ENCODE assay signal across 8 cellular contexts in the genomic region with DNA sequence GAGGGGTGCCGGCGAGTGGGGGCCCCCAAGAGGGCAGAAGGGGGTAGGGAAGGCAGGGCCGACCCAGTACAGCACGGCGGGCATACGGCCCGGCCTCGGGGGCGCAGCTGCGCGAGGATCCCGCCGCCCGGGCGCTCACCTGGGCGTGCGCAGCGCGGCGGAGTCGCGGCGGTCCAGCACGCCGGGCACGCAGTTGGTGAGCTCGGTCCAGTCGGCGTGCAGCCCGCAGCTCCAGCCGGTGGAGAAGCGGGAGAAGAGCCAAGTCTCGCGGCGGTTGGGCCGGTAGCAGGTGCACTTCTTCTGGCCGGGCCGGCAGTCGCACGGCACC. TPM values are rescaled to one million over a fixed set of nuclear protein-coding genes. Genes with fewer than 3 reads are reported as not detected.
DNase-seq lines count a peak whose midpoint lies in the region; ATAC-seq, FAIRE-seq and TF ChIP-seq lines count a peak whose summit lies in the region.
"Not testable (repeated sequence)": the region's sequence is repeated elsewhere in the genome, so short reads cannot be mapped to it uniquely, and the experiment has no call there.

No MANE protein-coding gene starts in this region.

- peaks cover 13% of the 10 kb centered on the region for H3K36me3 Mint-ChIP-seq in activated CD4-positive, alpha-beta T cell treated with anti-CD3 and anti-CD28 coated beads for 36 hours (ENCODE audit: low read depth)

- peaks cover 41% of the 10 kb centered on the region for H3K4me1 Mint-ChIP-seq in activated CD4-positive, alpha-beta T cell treated with anti-CD3 and anti-CD28 coated beads for 36 hours

- not testable (repeated sequence) for H3K4me1 ChIP-seq in BE2C
- H3K4me1 ChIP-seq in HUES64 (ENCODE audit: insufficient read depth, low read length) = peaks cover 32% of the 10 kb centered on the region
- peaks cover 14 to 64% (median 45%) of the 10 kb centered on the region in 9 donors for H3K4me1 ChIP-seq in heart right ventricle
- H3K4me1 ChIP-seq in mucosa of stomach (ENCODE audit: control insufficient read depth, insufficient read depth, low read length) = peaks cover 19% of the 10 kb centered on the region
- peaks cover 28% of the 10 kb centered on the region for H3K4me1 ChIP-seq in smooth muscle cell (ENCODE audit: low read depth)

- CTCF ChIA-PET in activated CD4-positive, alpha-beta T cell treated with anti-CD3 and anti-CD28 coated beads for 36 hours (lab: Charles Lee) = not testable (repeated sequence)

- not testable (repeated sequence) for TF ChIP-seq CTCF in BE2C (IDR thresholded peaks at IDR 0.05; ENCODE audit: low read depth, low read length); bronchial epithelial cell (IDR thresholded peaks at IDR 0.05; ENCODE audit: insufficient read depth, low read length, severe bottlenecking); heart right ventricle (IDR thresholded peaks at IDR 0.05); smooth muscle cell (IDR thresholded peaks at IDR 0.05; ENCODE audit: borderline replicate concordance, insufficient read depth, poor library complexity, severe bottlenecking)

- H3K79me2 ChIP-seq in smooth muscle cell (ENCODE audit: low read depth) = peaks cover 33% of the 10 kb centered on the region

- not testable (repeated sequence) for H3F3A ChIP-seq in smooth muscle cell (ENCODE audit: low read depth)

- H3K36me3 ChIP-seq in BE2C; bronchial epithelial cell (ENCODE audit: control insufficient read depth, insufficient read depth, low read length); heart right ventricle; mucosa of stomach (ENCODE audit: control insufficient read depth, insufficient read depth, low read length); smooth muscle cell (ENCODE audit: low read depth): not testable (repeated sequence)
- H3K36me3 ChIP-seq in HUES64 (ENCODE audit: insufficient read depth, low read length) = peaks cover 14% of the 10 kb centered on the region

- FAIRE-seq in bronchial epithelial cell (lab: Jason Lieb, UNC) = not testable (repeated sequence)

- peaks cover 50% of the 10 kb centered on the region for H4K20me1 ChIP-seq in smooth muscle cell (ENCODE audit: low read depth)

- H3K9me3 Mint-ChIP-seq in activated CD4-positive, alpha-beta T cell treated with anti-CD3 and anti-CD28 coated beads for 36 hours (ENCODE audit: low read depth) = not testable (repeated sequence)

- ATAC-seq in GM21528 (IDR thresholded peaks at IDR 0.05; ENCODE audit: low FRiP score, unreplicated experiment) = peak; percentile 10
- not testable (repeated sequence) for ATAC-seq in activated CD4-positive, alpha-beta T cell treated with anti-CD3 and anti-CD28 coated beads for 36 hours
- peak in 1 of 8 donors; percentile 7 for ATAC-seq in heart right ventricle

- H2AFZ ChIP-seq in smooth muscle cell (ENCODE audit: low read depth) = not testable (repeated sequence)

- intact Hi-C loops in activated CD4-positive, alpha-beta T cell treated with anti-CD3 and anti-CD28 coated beads for 36 hours (cut with DNase I, micrococcal nuclease) = loop anchor here (1.0 to 10.0 kb wide), 5 partner anchors 139 to 290 kb away; partner anchors contain the start of genes SAP130 (in 1 of the 2) and UGGT1 (in 1 of the 2)
- intact Hi-C loops in heart right ventricle (cut with DNase I) = loop anchor here in 3 of 10 donors (10.0 kb wide), 2 partner anchors 133 to 143 kb away; no protein-coding TSS in a partner anchor

- not testable (repeated sequence) for H3K27me3 Mint-ChIP-seq in activated CD4-positive, alpha-beta T cell treated with anti-CD3 and anti-CD28 coated beads for 36 hours

- DNase-seq in BE2C; activated CD4-positive, alpha-beta T cell treated with anti-CD3 and anti-CD28 coated beads for 36 hours; bronchial epithelial cell (ENCODE audit: low read depth); heart right ventricle; smooth muscle cell (lab: John Stamatoyannopoulos, UW; ENCODE audit: unreplicated experiment): not testable (repeated sequence)

- WGBS in HUES64 = under 1% methylated on average over 23 of the region's 40 CpGs
- WGBS in heart right ventricle, 2 donors = 0% methylated on average over 18 to 25 of the region's 40 CpGs
- 3% methylated on average over 25 of the region's 40 CpGs for WGBS in smooth muscle cell (ENCODE audit: low lambda C conversion rate)

- POLR2A ChIA-PET in activated CD4-positive, alpha-beta T cell treated with anti-CD3 and anti-CD28 coated beads for 36 hours (lab: Charles Lee) = interaction anchor here (0.6 kb wide), 1 partner anchor 135 kb away, joined by 3 read pairs; no protein-coding TSS in a partner anchor

- not testable (repeated sequence) for H3K27ac Mint-ChIP-seq in activated CD4-positive, alpha-beta T cell treated with anti-CD3 and anti-CD28 coated beads for 36 hours

- H3K27me3 ChIP-seq in BE2C; bronchial epithelial cell (ENCODE audit: control insufficient read depth, insufficient read depth, low read length); heart right ventricle; smooth muscle cell (ENCODE audit: low read depth): not testable (repeated sequence)
- H3K27me3 ChIP-seq in HUES64 (ENCODE audit: insufficient read depth, low read length) (peaks cover 36% of the 10 kb centered on the region), mucosa of stomach (ENCODE audit: control insufficient read depth, insufficient read depth, low read length) (peaks cover 28% of the 10 kb centered on the region)

- H3K4me2 ChIP-seq in smooth muscle cell = peak overlapping the region; percentile 100

- H3K27ac ChIP-seq in HUES64 (ENCODE audit: low read depth, low read length); smooth muscle cell (ENCODE audit: low read depth): not testable (repeated sequence)
- peak overlapping the region in 4 of 10 donors; percentile 16 to 49 (median 36) for H3K27ac ChIP-seq in heart right ventricle

- H3K4me3 Mint-ChIP-seq in activated CD4-positive, alpha-beta T cell treated with anti-CD3 and anti-CD28 coated beads for 36 hours = peak overlapping the region; percentile 78

- peak overlapping the region; percentile 80 for H3K9ac ChIP-seq in HUES64 (ENCODE audit: low read depth, low read length)
- peak overlapping the region; percentile 64 for H3K9ac ChIP-seq in mucosa of stomach (ENCODE audit: low read length)
- H3K9ac ChIP-seq in smooth muscle cell (ENCODE audit: low read depth) = peak overlapping the region; percentile 29

- H3K4me3 ChIP-seq in BE2C (ENCODE audit: low read depth, low read length) = peak overlapping the region; percentile 58
- H3K4me3 ChIP-seq in HUES64 (ENCODE audit: low read length) = peak overlapping the region; percentile 91
- peak overlapping the region; percentile 72 for H3K4me3 ChIP-seq in bronchial epithelial cell (ENCODE audit: low read depth, low read length)
- peak overlapping the region; percentile 52 to 97 (median 74) for H3K4me3 ChIP-seq in heart right ventricle
- H3K4me3 ChIP-seq in mucosa of stomach (ENCODE audit: low read length) = not testable (repeated sequence)
- H3K4me3 ChIP-seq in smooth muscle cell = peak overlapping the region; percentile 85

- not testable (repeated sequence) for H3K9me3 ChIP-seq in BE2C; HUES64 (ENCODE audit: insufficient read depth, low read depth, low read length); heart right ventricle; mucosa of stomach (ENCODE audit: control insufficient read depth, low read length); smooth muscle cell (replicated peaks; ENCODE audit: low read depth)

RNA-seq across cellular contexts. Expression of gene HS6ST1, which starts 0.8 kb away (rescaled TPM):
- polyA plus RNA-seq in BE2C (2012; ENCODE audit: insufficient read depth, insufficient read length, low read depth) = 35.2 TPM
- 34.0 TPM for polyA plus RNA-seq in HUES64 (2013, experiment 1 of 2)
- polyA plus RNA-seq in HUES64 (2013, experiment 2 of 2) = 35.8 TPM
- 10 to 100 TPM; 12.8 to 13.8 TPM for total RNA-seq in activated CD4-positive, alpha-beta T cell treated with anti-CD3 and anti-CD28 coated beads for 36 hours
- total RNA-seq in bronchial epithelial cell = 19.2 and 21.3 TPM in 2 replicates
- 10 to 100 TPM; 14.6 to 51.6 (median 19.0) TPM for total RNA-seq in heart right ventricle
- polyA plus RNA-seq in heart right ventricle = 10 to 100 TPM; 10.5 to 13.6 TPM
- total RNA-seq in smooth muscle cell = 9.3 and 11.3 TPM in 2 replicates
- 13.0 and 17.6 TPM in 2 replicates for polyA plus RNA-seq in smooth muscle cell

Comparison
In these comparisons a context has a peak if more than half of its experiments do, and no peak if none do; other contexts are left out.
1. H3K9ac ChIP-seq: peak in every context shown above with its lines; median percentile 80 in HUES64; 64 in mucosa of stomach; 29 in smooth muscle cell.